In the genomic region with DNA sequence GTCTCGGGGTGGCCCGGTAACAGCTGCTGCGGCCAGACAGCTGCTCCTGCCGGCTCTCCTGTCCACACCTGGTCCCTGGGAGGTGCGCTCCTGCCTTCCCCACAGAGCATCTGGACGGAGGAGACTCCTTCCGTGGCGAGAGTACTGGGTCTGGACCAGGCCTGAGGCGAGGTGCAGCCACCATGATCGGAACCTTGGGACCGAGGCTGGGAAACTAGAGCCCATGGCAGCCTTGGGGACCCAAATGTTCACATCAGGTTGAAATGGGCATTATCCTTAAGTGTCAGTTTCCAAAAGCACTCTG, we compare ENCODE assay signal across 8 cellular contexts. TPM values are rescaled to one million over a fixed set of nuclear protein-coding genes. Genes with fewer than 3 reads are reported as not detected.
DNase-seq lines count a peak whose midpoint lies in the region; ATAC-seq and TF ChIP-seq lines count a peak whose summit lies in the region.

No MANE protein-coding gene starts in this region.

- no peak for TF ChIP-seq CTCF in nephron (IDR thresholded peaks at IDR 0.05; ENCODE audit: unreplicated experiment in 3 of 3)

- H3K27me3 Mint-ChIP-seq in activated T-cell treated with anti-CD3 and anti-CD28 coated beads, Interleukin-2, amount 50 U/mL, for 4 hours (ENCODE audit: low read depth): no peaks in the 10 kb centered on the region
- H3K27me3 Mint-ChIP-seq in effector memory CD8-positive, alpha-beta T cell: no peaks in the 10 kb centered on the region
- peaks cover 3% of the 10 kb centered on the region for H3K27me3 Mint-ChIP-seq in nephron (ENCODE audit: low read depth)

- H3K27me3 ChIP-seq in NT2/D1 (ENCODE audit: insufficient read depth, insufficient read length): no peaks in the 10 kb centered on the region

- peaks cover 36% of the 10 kb centered on the region for H3K4me1 Mint-ChIP-seq in activated T-cell treated with anti-CD3 and anti-CD28 coated beads, Interleukin-2, amount 50 U/mL, for 4 hours (ENCODE audit: low read depth)
- H3K4me1 Mint-ChIP-seq in effector memory CD8-positive, alpha-beta T cell (ENCODE audit: low read depth in 2 of 2): peaks cover 31 to 34% of the 10 kb centered on the region in 2 donors
- peaks cover 30% of the 10 kb centered on the region for H3K4me1 Mint-ChIP-seq in nephron

- peaks cover 27% of the 10 kb centered on the region for H3K36me3 ChIP-seq in NT2/D1 (ENCODE audit: insufficient read depth, insufficient read length, low read length)

- peaks cover 7% of the 10 kb centered on the region for H3K9me3 Mint-ChIP-seq in activated T-cell treated with anti-CD3 and anti-CD28 coated beads, Interleukin-2, amount 50 U/mL, for 4 hours
- H3K9me3 Mint-ChIP-seq in effector memory CD8-positive, alpha-beta T cell: no peaks in the 10 kb centered on the region
- H3K9me3 Mint-ChIP-seq in nephron: no peaks in the 10 kb centered on the region

- peak overlapping the region; percentile 99 for H3K4me3 ChIP-seq in NT2/D1 (ENCODE audit: insufficient read length, low read depth)

- H3K9ac ChIP-seq in NT2/D1 (ENCODE audit: insufficient read length, low read depth): peak overlapping the region; percentile 100

- no peaks in the 10 kb centered on the region for H3K4me1 ChIP-seq in NT2/D1 (ENCODE audit: insufficient read depth, insufficient read length)

- ATAC-seq in activated T-cell treated with anti-CD3 and anti-CD28 coated beads, Interleukin-2, amount 50 U/mL, for 4 hours: peak; percentile 16 to 25
- ATAC-seq in effector memory CD8-positive, alpha-beta T cell (replicated peaks): no peak

- H3K9me3 ChIP-seq in NT2/D1 (ENCODE audit: insufficient read depth, low read length): no peaks in the 10 kb centered on the region

- peak overlapping the region; percentile 91 for H3K4me3 Mint-ChIP-seq in activated T-cell treated with anti-CD3 and anti-CD28 coated beads, Interleukin-2, amount 50 U/mL, for 4 hours
- H3K4me3 Mint-ChIP-seq in effector memory CD8-positive, alpha-beta T cell: peak overlapping the region; percentile 91 to 92
- peak overlapping the region; percentile 98 for H3K4me3 Mint-ChIP-seq in nephron

- peak overlapping the region; percentile 89 to 92 for H3K27ac Mint-ChIP-seq in effector memory CD8-positive, alpha-beta T cell
- peak overlapping the region; percentile 82 to 94 (median 90) for H3K27ac Mint-ChIP-seq in nephron

- H3K36me3 Mint-ChIP-seq in activated T-cell treated with anti-CD3 and anti-CD28 coated beads, Interleukin-2, amount 50 U/mL, for 4 hours (ENCODE audit: insufficient read depth): peaks cover 18% of the 10 kb centered on the region
- peaks cover 26% of the 10 kb centered on the region for H3K36me3 Mint-ChIP-seq in effector memory CD8-positive, alpha-beta T cell (ENCODE audit: insufficient read depth)
- peaks cover 12% of the 10 kb centered on the region for H3K36me3 Mint-ChIP-seq in nephron (ENCODE audit: low read depth)

- DNase-seq in activated T-cell treated with anti-CD3 and anti-CD28 coated beads, Interleukin-2, amount 50 U/mL, for 4 hours: no peak
- DNase-seq in activated T-cell treated with anti-CD3 and anti-CD28 coated beads for 4 hours (no peak), NT2/D1 (ENCODE audit: low read depth, low spot score) (no peak), NCI-H2227 (lab: John Stamatoyannopoulos, UW; ENCODE audit: unreplicated experiment) (no peak), hepatic stellate cell (ENCODE audit: low spot score) (no peak), A172 (ENCODE audit: low spot score) (no peak)
- DNase-seq in effector memory CD8-positive, alpha-beta T cell: peak in 1 of 3 experiments; percentile 19

RNA-seq across cellular contexts. Expression of a gene that starts 0.6 kb away (rescaled TPM):
- 10 to 100 TPM; 44.1 to 53.7 (median 47.4) TPM for total RNA-seq in activated T-cell treated with anti-CD3 and anti-CD28 coated beads, Interleukin-2, amount 50 U/mL, for 4 hours
- total RNA-seq in A172 (2014; rRNA removed; shearing (Covaris generic)): 45.0 and 58.0 TPM in 2 replicates
